12 cellular contexts compared by ENCODE assay signal in genomic region chr3:197490098-197490497, GRCh38.
DNase-seq lines count a peak whose midpoint lies in the region; ATAC-seq and TF ChIP-seq lines count a peak whose summit lies in the region.
"Had no signal": no experiment of that assay in that cellular context is flagged by ENCODE, and none has a peak within 500 bp of the region (broad histone marks: within the 10 kb centered on the region; RNA-seq: fewer than 3 reads in every experiment).

No MANE protein-coding gene starts in this region.

- H3K4me1 ChIP-seq in PC-9 (replicated peaks; ENCODE audit: insufficient read depth) (peaks cover 66% of the 10 kb centered on the region), endodermal cell (ENCODE audit: control insufficient read depth, insufficient read depth, low read length) (peaks cover 2% of the 10 kb centered on the region)

- intact Hi-C loops in PC-9 (cut with micrococcal nuclease; ENCODE audit: unreplicated experiment), result loop anchor here (1.0 to 2.0 kb wide), 5 partner anchors 9 to 118 kb away; no protein-coding TSS in a partner anchor

- no TSS peak for BruUV-seq in PC-9 (replicated peaks; lab: Mats Ljungman, UMichigan)

- peak; percentile 64 for DNase-seq in Caki2 (ENCODE audit: low read depth)
- DNase-seq in PC-9, result peak; percentile 94 to 95
- DNase-seq in endodermal cell, result peak; percentile 69
- DNase-seq in myocyte (ENCODE audit: low read depth), result peak; percentile 90
- DNase-seq in NCI-H1417 treated with DMSO at 0.1 percent for 48 hours (lab: John Stamatoyannopoulos, UW), result no peak
- DNase-seq in NCI-H2196 (lab: John Stamatoyannopoulos, UW; ENCODE audit: unreplicated experiment), result no peak
- DNase-seq in stimulated activated CD4-positive, alpha-beta T cell treated with anti-CD3 and anti-CD28 coated beads, Interleukin-4, amount 100 ng/mL, for 24 hours, result no peak
- DNase-seq: activated CD8-positive, alpha-beta T cell treated with anti-CD3 and anti-CD28 coated beads, Interleukin-2, amount 10 ng/mL, durations not matched to agents 7 days and 5 days; activated naive CD8-positive, alpha-beta T cell treated with anti-CD3 and anti-CD28 coated beads, Interleukin-2, amount 10 ng/mL, durations not matched to agents 7 days and 5 days; NCI-H510A treated with DMSO at 0.1 percent for 48 hours had no signal

- H3K9me2 ChIP-seq in PC-9 (ENCODE audit: insufficient read depth), result no peaks in the 10 kb centered on the region

- no peaks in the 10 kb centered on the region for H3K9me3 Mint-ChIP-seq in endodermal cell
- H3K9me3 Mint-ChIP-seq: activated naive CD8-positive, alpha-beta T cell treated with anti-CD3 and anti-CD28 coated beads, Interleukin-2, amount 10 ng/mL, durations not matched to agents 7 days and 5 days had no signal

- WGBS in endodermal cell (ENCODE audit: insufficient coverage in 1 of 2, insufficient read length in 1 of 2), 2 experiments, result 77% methylated on average over 3 of the region's 3 CpGs; no CpG with 5 or more reads in 1 of the 2 experiments

- H3K27ac Mint-ChIP-seq in endodermal cell, result no peak overlapping the region
- H3K27ac Mint-ChIP-seq: activated CD8-positive, alpha-beta T cell treated with anti-CD3 and anti-CD28 coated beads, Interleukin-2, amount 10 ng/mL, durations not matched to agents 7 days and 5 days; activated naive CD8-positive, alpha-beta T cell treated with anti-CD3 and anti-CD28 coated beads, Interleukin-2, amount 10 ng/mL, durations not matched to agents 7 days and 5 days had no signal

- no peaks in the 10 kb centered on the region for H3K79me2 ChIP-seq in PC-9 (ENCODE audit: low read depth)

- H4K20me1 ChIP-seq in PC-9 (ENCODE audit: insufficient read depth), result no peaks in the 10 kb centered on the region

- no peak overlapping the region for H3K4me3 Mint-ChIP-seq in endodermal cell
- H3K4me3 Mint-ChIP-seq: activated CD8-positive, alpha-beta T cell treated with anti-CD3 and anti-CD28 coated beads, Interleukin-2, amount 10 ng/mL, durations not matched to agents 7 days and 5 days; activated naive CD8-positive, alpha-beta T cell treated with anti-CD3 and anti-CD28 coated beads, Interleukin-2, amount 10 ng/mL, durations not matched to agents 7 days and 5 days had no signal

- peaks cover 37% of the 10 kb centered on the region; the same call in 1 of the 2 replicates for H3F3A ChIP-seq in PC-9 (ENCODE audit: insufficient read depth, low read depth)

- H3K27me3 ChIP-seq in PC-9 (ENCODE audit: insufficient read depth, low read depth) (no peaks in the 10 kb centered on the region), endodermal cell (ENCODE audit: control insufficient read depth, insufficient read depth, low read length, poor library complexity, severe bottlenecking) (no peaks in the 10 kb centered on the region)

- POLR2A ChIA-PET in PC-9 (lab: Charles Lee; ENCODE audit: unreplicated experiment), result interaction anchor here (0.5 to 1.1 kb wide), 14 partner anchors 9 to 545 kb away, joined by 3 to 11 read pairs (median 5); partner anchors contain the start of gene MELTF

- H3K4me3 ChIP-seq in PC-9 (no peak overlapping the region), endodermal cell (ENCODE audit: low read length) (no peak overlapping the region)
- H3K4me3 ChIP-seq: SK-N-MC had no signal

- peak overlapping the region; percentile 25; the same call in 1 of the 2 replicates for H2AFZ ChIP-seq in PC-9

- H3K36me3 ChIP-seq in PC-9 (ENCODE audit: low read depth) (no peaks in the 10 kb centered on the region), endodermal cell (ENCODE audit: control insufficient read depth, insufficient read depth, low read length) (no peaks in the 10 kb centered on the region)

- CTCF ChIA-PET in PC-9 (lab: Charles Lee), result interaction anchor here (0.8 to 1.3 kb wide), 2 partner anchors 12 to 23 kb away, joined by 3 to 5 read pairs; no protein-coding TSS in a partner anchor

- ATAC-seq in HG03139 (IDR thresholded peaks at IDR 0.05; ENCODE audit: unreplicated experiment), result no peak
- ATAC-seq: activated CD8-positive, alpha-beta T cell treated with anti-CD3 and anti-CD28 coated beads, Interleukin-2, amount 10 ng/mL, durations not matched to agents 7 days and 5 days had no signal

- peak overlapping the region; percentile 71 for H3K27ac ChIP-seq in PC-9
- H3K27ac ChIP-seq in endodermal cell (ENCODE audit: low read depth, low read length), result no peak overlapping the region
- H3K27ac ChIP-seq: SK-N-MC had no signal

- peak overlapping the region; percentile 37 for H3K4me2 ChIP-seq in PC-9

- H3K9me3 ChIP-seq in PC-9 (ENCODE audit: insufficient read depth, low read depth), result no peaks in the 10 kb centered on the region
- H3K9me3 ChIP-seq in endodermal cell (ENCODE audit: control insufficient read depth, low read length), result no peaks in the 10 kb centered on the region

- no peaks in the 10 kb centered on the region for H3K36me3 Mint-ChIP-seq in endodermal cell (ENCODE audit: low read depth)
- H3K36me3 Mint-ChIP-seq: activated naive CD8-positive, alpha-beta T cell treated with anti-CD3 and anti-CD28 coated beads, Interleukin-2, amount 10 ng/mL, durations not matched to agents 7 days and 5 days had no signal

- TF ChIP-seq CTCF in PC-9 (conservative IDR thresholded peaks at IDR 0.05) (no peak), endodermal cell (conservative IDR thresholded peaks at IDR 0.05) (no peak)

- H3K27me3 Mint-ChIP-seq in endodermal cell (ENCODE audit: insufficient read depth), result peaks cover 2% of the 10 kb centered on the region

- peaks cover 2% of the 10 kb centered on the region for H3K4me1 Mint-ChIP-seq in endodermal cell
- H3K4me1 Mint-ChIP-seq: activated naive CD8-positive, alpha-beta T cell treated with anti-CD3 and anti-CD28 coated beads, Interleukin-2, amount 10 ng/mL, durations not matched to agents 7 days and 5 days had no signal

- no peak overlapping the region for H3K9ac ChIP-seq in endodermal cell (ENCODE audit: extremely low read depth, low read length, poor library complexity, severe bottlenecking)

- in situ Hi-C loops in Caki2 (cut with HindIII; ENCODE audit: low pct_unique_long_range_greater_than_20kb, low sequenced_read_pairs), result no loop called here

Comparison
In these comparisons a context has a peak if more than half of its experiments do, and no peak if none do; other contexts are left out.
1. DNase-seq: peak in Caki2 (single experiment), PC-9 (2 of 2), endodermal cell (single experiment) and myocyte (single experiment); none in NCI-H1417 treated with DMSO at 0.1 percent for 48 hours (single experiment), NCI-H2196 (single experiment) and stimulated activated CD4-positive, alpha-beta T cell treated with anti-CD3 and anti-CD28 coated beads, Interleukin-4, amount 100 ng/mL, for 24 hours (single experiment).